In genomic region chr11:61746654-61747388, GRCh38 we compare ENCODE assay signal across 12 cellular contexts.
"Had no signal": no experiment of that assay in that cellular context is flagged by ENCODE, and none has a peak within 500 bp of the region (broad histone marks: within the 10 kb centered on the region; RNA-seq: fewer than 3 reads in every experiment).

No MANE protein-coding gene starts in this region.

- H3K9me3 Mint-ChIP-seq: activated CD4-positive, alpha-beta memory T cell treated with anti-CD3 and anti-CD28 coated beads for 36 hours; activated naive CD4-positive, alpha-beta T cell treated with anti-CD3 and anti-CD28 coated beads, Interleukin-2, amount 50 U/mL, for 24 hours; activated T-cell treated with anti-CD3 and anti-CD28 coated beads, Interleukin-2, amount 50 U/mL, for 24 hours; central memory CD8-positive, alpha-beta T cell; stimulated activated naive B cell treated with anti-CD40 and anti-IgM and Interleukin-4, amounts not matched to agents 10 μg/mL and 1 μg/mL and 100 μg/mL, for 72 hours; T-helper 1 cell treated with Interleukin-12 subunit alpha and Interleukin-12 subunit beta and Interleukin-4 antibody, amounts not matched to agents 30 μg/mL and 1 μg/mL, for 36 hours had no signal

- H3K4me3 Mint-ChIP-seq: activated CD4-positive, alpha-beta memory T cell treated with anti-CD3 and anti-CD28 coated beads for 36 hours; activated CD4-positive, alpha-beta T cell treated with anti-CD3 and anti-CD28 coated beads for 36 hours; activated naive CD4-positive, alpha-beta T cell treated with anti-CD3 and anti-CD28 coated beads, Interleukin-2, amount 50 U/mL, for 24 hours; activated T-cell treated with anti-CD3 and anti-CD28 coated beads, Interleukin-2, amount 50 U/mL, for 24 hours; central memory CD8-positive, alpha-beta T cell; stimulated activated naive B cell treated with anti-CD40 and anti-IgM and Interleukin-4, amounts not matched to agents 10 μg/mL and 1 μg/mL and 100 μg/mL, for 72 hours; T-helper 1 cell treated with Interleukin-12 subunit alpha and Interleukin-12 subunit beta and Interleukin-4 antibody, amounts not matched to agents 30 μg/mL and 1 μg/mL, for 36 hours had no signal

- H3K9me3 ChIP-seq: adrenal gland, upper lobe of right lung had no signal

- H3K4me1 ChIP-seq: foreskin keratinocyte, parathyroid adenoma, upper lobe of right lung had no signal

- H3K4me1 Mint-ChIP-seq: activated CD4-positive, alpha-beta T cell treated with anti-CD3 and anti-CD28 coated beads for 36 hours; central memory CD8-positive, alpha-beta T cell; stimulated activated naive B cell treated with anti-CD40 and anti-IgM and Interleukin-4, amounts not matched to agents 10 μg/mL and 1 μg/mL and 100 μg/mL, for 72 hours had no signal

- DNase-seq: foreskin keratinocyte; stimulated activated naive B cell treated with anti-CD40 and anti-IgM and Interleukin-4, amounts not matched to agents 10 μg/mL and 1 μg/mL and 100 μg/mL, for 72 hours had no signal

- H3K27me3 ChIP-seq: adrenal gland, upper lobe of right lung had no signal

- H3K4me3 ChIP-seq: adrenal gland, coronary artery, upper lobe of right lung had no signal

- H3K79me2 ChIP-seq: parathyroid adenoma had no signal

- H3K36me3 Mint-ChIP-seq: activated CD4-positive, alpha-beta memory T cell treated with anti-CD3 and anti-CD28 coated beads for 36 hours; activated naive CD4-positive, alpha-beta T cell treated with anti-CD3 and anti-CD28 coated beads, Interleukin-2, amount 50 U/mL, for 24 hours; stimulated activated naive B cell treated with anti-CD40 and anti-IgM and Interleukin-4, amounts not matched to agents 10 μg/mL and 1 μg/mL and 100 μg/mL, for 72 hours had no signal

- H3K27ac Mint-ChIP-seq: activated CD4-positive, alpha-beta memory T cell treated with anti-CD3 and anti-CD28 coated beads for 36 hours; activated CD4-positive, alpha-beta T cell treated with anti-CD3 and anti-CD28 coated beads for 36 hours; activated naive CD4-positive, alpha-beta T cell treated with anti-CD3 and anti-CD28 coated beads, Interleukin-2, amount 50 U/mL, for 24 hours; activated T-cell treated with anti-CD3 and anti-CD28 coated beads, Interleukin-2, amount 50 U/mL, for 24 hours; stimulated activated naive B cell treated with anti-CD40 and anti-IgM and Interleukin-4, amounts not matched to agents 10 μg/mL and 1 μg/mL and 100 μg/mL, for 72 hours; T-helper 1 cell treated with Interleukin-12 subunit alpha and Interleukin-12 subunit beta and Interleukin-4 antibody, amounts not matched to agents 30 μg/mL and 1 μg/mL, for 36 hours had no signal

- H3K9ac ChIP-seq: parathyroid adenoma had no signal

- H3K36me3 ChIP-seq: upper lobe of right lung had no signal

- H2AFZ ChIP-seq: parathyroid adenoma had no signal

- H3K27ac ChIP-seq: adrenal gland, coronary artery, foreskin keratinocyte, parathyroid adenoma, upper lobe of right lung had no signal
